In the genomic region with DNA sequence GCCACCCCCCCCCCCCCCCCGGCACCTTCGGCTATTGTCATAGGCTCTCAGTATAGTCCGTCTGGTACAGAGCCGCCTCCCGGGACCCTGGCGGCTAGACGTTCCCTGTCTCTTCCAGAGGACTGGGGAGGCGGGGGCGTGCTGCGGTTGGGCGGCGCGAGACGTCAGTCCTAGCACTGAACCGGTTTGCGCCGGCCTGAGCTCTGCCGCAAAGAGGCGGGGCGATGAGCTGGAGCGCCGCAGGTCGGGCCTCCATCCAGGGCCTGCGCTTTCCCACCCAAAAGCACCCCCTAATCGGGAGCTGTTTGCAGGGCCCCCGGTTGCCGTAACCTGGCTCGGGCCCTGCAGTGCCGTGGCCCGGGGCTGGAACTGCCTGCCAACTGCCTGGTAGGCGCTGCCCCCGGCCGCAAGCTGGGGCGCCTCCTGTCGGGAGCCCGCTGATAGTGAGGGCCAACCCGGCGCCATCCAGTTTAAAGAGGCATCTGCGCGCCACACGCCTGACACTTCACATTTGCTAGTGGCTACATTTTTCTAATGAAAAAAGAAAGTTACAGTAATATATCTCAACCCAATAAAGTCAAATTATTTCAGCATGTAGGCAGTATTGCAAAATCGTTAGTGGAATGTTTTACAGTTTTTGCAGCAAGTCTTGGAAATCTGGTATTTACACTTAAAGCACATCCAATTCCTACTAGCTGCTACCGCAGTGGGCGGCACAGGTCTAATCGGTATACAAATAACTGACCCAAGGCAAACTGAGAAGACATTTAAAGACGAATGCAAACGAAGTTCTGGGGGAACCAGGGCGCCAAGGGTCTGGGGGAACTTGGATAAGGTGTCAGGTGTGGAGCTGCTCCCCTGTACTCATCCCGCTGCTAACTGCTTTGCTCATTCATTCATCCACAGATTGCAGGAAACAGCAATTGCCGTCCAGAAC, we compare ENCODE assay signal across 8 cellular contexts. TPM values are rescaled to one million over a fixed set of nuclear protein-coding genes. Genes with fewer than 3 reads are reported as not detected.
DNase-seq lines count a peak whose midpoint lies in the region; ATAC-seq and TF ChIP-seq lines count a peak whose summit lies in the region.

No MANE protein-coding gene starts in this region.

- intact Hi-C loops in tibial artery (cut with DNase I; ENCODE audit: low total_unique reads), result loop anchor here (10.0 kb wide), 2 partner anchors 81 to 241 kb away; partner anchors contain the start of genes DHRS7B and MAP2K3

- peak; percentile 26 to 30 for TF ChIP-seq POLR2A in gastroesophageal sphincter (IDR thresholded peaks at IDR 0.05)

- ATAC-seq in GM21723 (IDR thresholded peaks at IDR 0.05; ENCODE audit: unreplicated experiment) (peak; percentile 79), gastroesophageal sphincter (peak; percentile 96)

- peaks cover 1% of the 10 kb centered on the region for H3K36me3 Mint-ChIP-seq in osteocyte (ENCODE audit: unreplicated experiment)

- H3K9me3 Mint-ChIP-seq in osteocyte (ENCODE audit: unreplicated experiment), result no peaks in the 10 kb centered on the region

- TF ChIP-seq EP300 in gastroesophageal sphincter (IDR thresholded peaks at IDR 0.05), result no peak

- peaks cover 39% of the 10 kb centered on the region for H3K4me1 Mint-ChIP-seq in osteocyte (ENCODE audit: unreplicated experiment)

- H3K27me3 Mint-ChIP-seq in osteocyte (ENCODE audit: unreplicated experiment), result no peaks in the 10 kb centered on the region

- H3K9me3 ChIP-seq in KOPT-K1 (ENCODE audit: insufficient read depth, low read length, poor library complexity, severe bottlenecking) (no peaks in the 10 kb centered on the region), gastroesophageal sphincter (no peaks in the 10 kb centered on the region), tibial artery (no peaks in the 10 kb centered on the region)

- peak; percentile 88 to 97 (median 92) for TF ChIP-seq CTCF in gastroesophageal sphincter (IDR thresholded peaks at IDR 0.05)
- TF ChIP-seq CTCF in osteocyte (IDR thresholded peaks at IDR 0.05), result peak; percentile 93
- TF ChIP-seq CTCF in tibial artery (IDR thresholded peaks at IDR 0.05), result peak; percentile 84 to 90

- H3K27me3 ChIP-seq in gastroesophageal sphincter (no peaks in the 10 kb centered on the region), tibial artery (no peaks in the 10 kb centered on the region)

- H3K27ac Mint-ChIP-seq in osteocyte (ENCODE audit: unreplicated experiment), result peak overlapping the region; percentile 87

- WGBS in gastroesophageal sphincter (ENCODE audit: low coverage in 1 of 2), 2 donors, result 0 to 5% methylated on average over 2 to 15 of the region's 50 CpGs

- H3K36me3 ChIP-seq in KOPT-K1 (ENCODE audit: insufficient read depth, low read length) (peaks cover 20% of the 10 kb centered on the region), gastroesophageal sphincter (no peaks in the 10 kb centered on the region), tibial artery (no peaks in the 10 kb centered on the region)

- H3K27ac ChIP-seq in KOPT-K1 (ENCODE audit: low read depth, low read length, poor library complexity, severe bottlenecking) (peak overlapping the region; percentile 100), gastroesophageal sphincter (peak overlapping the region; percentile 58 to 100 (median 96)), tibial artery (peak overlapping the region; percentile 80 to 100)

- DNase-seq in Daoy (ENCODE audit: low read depth) (peak; percentile 99), RPMI8226 (peak; percentile 96), activated gamma-delta T cell treated with Interleukin-2 at 50 U/mL for 16 hours (peak; percentile 94), osteocyte (ENCODE audit: extremely low spot score, unreplicated experiment) (no peak), tibial artery (peak; percentile 98 to 99)

- H3K4me3 ChIP-seq in gastroesophageal sphincter (peak overlapping the region; percentile 47 to 100), tibial artery (peak overlapping the region; percentile 99 to 100)

- H3K4me3 Mint-ChIP-seq in osteocyte (ENCODE audit: unreplicated experiment), result peak overlapping the region; percentile 67

- H3K4me1 ChIP-seq in gastroesophageal sphincter, result peaks cover 3 to 38% (median 7%) of the 10 kb centered on the region in 3 donors
- peaks cover 0 to 31% (median 24%) of the 10 kb centered on the region in 4 donors for H3K4me1 ChIP-seq in tibial artery

RNA-seq across cellular contexts. Expression of gene USP22, which starts 0.8 kb away (rescaled TPM):
- 98.5 and 116 TPM in 2 replicates for total RNA-seq in Daoy (2014; rRNA removed; shearing (Covaris generic))
- total RNA-seq in gastroesophageal sphincter (100 to 1,000 TPM; 101 to 128 (median 104) TPM), osteocyte (257 and 260 TPM in 2 replicates)
